Comparison of ENCODE assay signal across 12 cellular contexts in genomic region chr4:6663596-6664393, GRCh38. TPM values are rescaled to one million over a fixed set of nuclear protein-coding genes. Genes with fewer than 3 reads are reported as not detected.
DNase-seq lines count a peak whose midpoint lies in the region; ATAC-seq and TF ChIP-seq lines count a peak whose summit lies in the region.
"Had no signal": no experiment of that assay in that cellular context is flagged by ENCODE, and none has a peak within 500 bp of the region (broad histone marks: within the 10 kb centered on the region; RNA-seq: fewer than 3 reads in every experiment).

No MANE protein-coding gene starts in this region.

- no peak for TF ChIP-seq POLR2A in gastroesophageal sphincter (IDR thresholded peaks at IDR 0.05)

- H3K36me3 ChIP-seq in HUES64 (ENCODE audit: insufficient read depth, low read length) (no peaks in the 10 kb centered on the region), gastroesophageal sphincter (peaks cover 0 to 10% of the 10 kb centered on the region in 2 donors)

- H3K4me3 ChIP-seq in AG09309 (ENCODE audit: control insufficient read depth, low read depth, low read length) (peak overlapping the region; percentile 19), HUES64 (ENCODE audit: low read length) (peak overlapping the region; percentile 40), gastroesophageal sphincter (peak overlapping the region; percentile 3 to 45)

- no peak overlapping the region for H3K9ac ChIP-seq in HUES64 (ENCODE audit: low read depth, low read length)

- H3K4me1 ChIP-seq in HUES64 (ENCODE audit: insufficient read depth, low read length) (no peaks in the 10 kb centered on the region), gastroesophageal sphincter (peaks cover 0 to 22% (median 4%) of the 10 kb centered on the region in 3 donors)
- H3K4me1 ChIP-seq: Caco-2 had no signal

- TF ChIP-seq EP300 in gastroesophageal sphincter (IDR thresholded peaks at IDR 0.05), result no peak

- peak; percentile 23 for ATAC-seq in gastroesophageal sphincter
- ATAC-seq in HG02981 (IDR thresholded peaks at IDR 0.05; ENCODE audit: unreplicated experiment), result no peak
- ATAC-seq in GM21529 (IDR thresholded peaks at IDR 0.05; ENCODE audit: unreplicated experiment), result no peak

- DNase-seq in AG09309 (ENCODE audit: low read depth) (no peak), retina (peak; percentile 51), chondrocyte (ENCODE audit: low spot score) (no peak), NCI-H2196 (lab: John Stamatoyannopoulos, UW; ENCODE audit: unreplicated experiment) (no peak)
- DNase-seq: amniotic stem cell, Caco-2, NCI-H774 had no signal

- H3K27ac ChIP-seq in HUES64 (ENCODE audit: low read depth, low read length) (no peak overlapping the region), gastroesophageal sphincter (peak overlapping the region in 1 of 4 donors; percentile 51)

- H3K9me3 ChIP-seq in HUES64 (ENCODE audit: insufficient read depth, low read depth, low read length), result no peaks in the 10 kb centered on the region
- H3K9me3 ChIP-seq in gastroesophageal sphincter, result no peaks in the 10 kb centered on the region
- H3K9me3 ChIP-seq: Caco-2 had no signal

- H3K9me3 Mint-ChIP-seq in chondrocyte (ENCODE audit: low read depth), result no peaks in the 10 kb centered on the region

- H3K27me3 ChIP-seq in HUES64 (ENCODE audit: insufficient read depth, low read length) (peaks cover 48% of the 10 kb centered on the region), gastroesophageal sphincter (peaks cover 5% of the 10 kb centered on the region)

- no peak overlapping the region for H3K27ac Mint-ChIP-seq in chondrocyte (ENCODE audit: unreplicated experiment)

- TF ChIP-seq CTCF in AG09309 (IDR thresholded peaks at IDR 0.05; ENCODE audit: control insufficient read depth, insufficient read depth, low read depth, low read length, missing control alignments) (no peak), gastroesophageal sphincter (IDR thresholded peaks at IDR 0.05) (no peak), chondrocyte (IDR thresholded peaks at IDR 0.05) (no peak)

- H3K36me3 Mint-ChIP-seq in chondrocyte (ENCODE audit: low read depth), result no peaks in the 10 kb centered on the region

- no peaks in the 10 kb centered on the region for H3K27me3 Mint-ChIP-seq in chondrocyte (ENCODE audit: low read depth)

- WGBS in HUES64, result 93% methylated on average over 55 of the region's 55 CpGs
- WGBS in gastroesophageal sphincter (ENCODE audit: low coverage in 1 of 2), 2 donors, result 27 to 50% methylated on average over 5 to 6 of the region's 55 CpGs

- no peak overlapping the region for H3K4me3 Mint-ChIP-seq in chondrocyte (ENCODE audit: unreplicated experiment)

- H3K4me1 Mint-ChIP-seq in chondrocyte (ENCODE audit: low read depth), result peaks cover 11% of the 10 kb centered on the region

RNA-seq across cellular contexts. Expression of gene MRFAP1, which starts 23.3 kb away (rescaled TPM):
- polyA plus RNA-seq in HUES64 (2013, experiment 1 of 2), result 253 TPM
- polyA plus RNA-seq in HUES64 (2013, experiment 2 of 2), result 255 TPM
- total RNA-seq in gastroesophageal sphincter, result 100 to 1,000 TPM; 202 to 358 (median 277) TPM
- total RNA-seq in chondrocyte, result 247 to 293 TPM (median 250 TPM) in 3 replicates

RNA-seq across cellular contexts. Expression of gene S100P, which starts 29.9 kb away (rescaled TPM):
- polyA plus RNA-seq in HUES64 (2013, experiment 1 of 2), result not detected
- polyA plus RNA-seq in HUES64 (2013, experiment 2 of 2), result not detected
- total RNA-seq in gastroesophageal sphincter, result 1 to 10 TPM in 1 of 4 donors, under 1 TPM in 1, not detected in 2; 0.94 to 9.7 TPM
- 0.95 to 1.1 TPM in 2 of 3 replicates, not detected in the other for total RNA-seq in chondrocyte
- total RNA-seq: LHCN-M2 had no signal

RNA-seq across cellular contexts. Expression of gene MRFAP1L1, which starts 45.9 kb away (rescaled TPM):
- polyA plus RNA-seq in HUES64 (2013, experiment 1 of 2), result 45.4 TPM
- polyA plus RNA-seq in HUES64 (2013, experiment 2 of 2), result 53.8 TPM
- total RNA-seq in gastroesophageal sphincter (10 to 100 TPM; 59.2 to 74.1 (median 66.8) TPM), chondrocyte (44.7 to 52.9 TPM (median 46.5 TPM) in 3 replicates)

RNA-seq across cellular contexts. Expression of gene BLOC1S4, which starts 52.2 kb away (rescaled TPM):
- 14.8 TPM for polyA plus RNA-seq in HUES64 (2013, experiment 1 of 2)
- 17.6 TPM for polyA plus RNA-seq in HUES64 (2013, experiment 2 of 2)
- 10 to 100 TPM; 10.1 to 20.7 (median 18.7) TPM for total RNA-seq in gastroesophageal sphincter
- 15.5 to 16.7 TPM (median 16.2 TPM) in 3 replicates for total RNA-seq in chondrocyte
